8 cellular contexts compared by ENCODE assay signal in the genomic region with DNA sequence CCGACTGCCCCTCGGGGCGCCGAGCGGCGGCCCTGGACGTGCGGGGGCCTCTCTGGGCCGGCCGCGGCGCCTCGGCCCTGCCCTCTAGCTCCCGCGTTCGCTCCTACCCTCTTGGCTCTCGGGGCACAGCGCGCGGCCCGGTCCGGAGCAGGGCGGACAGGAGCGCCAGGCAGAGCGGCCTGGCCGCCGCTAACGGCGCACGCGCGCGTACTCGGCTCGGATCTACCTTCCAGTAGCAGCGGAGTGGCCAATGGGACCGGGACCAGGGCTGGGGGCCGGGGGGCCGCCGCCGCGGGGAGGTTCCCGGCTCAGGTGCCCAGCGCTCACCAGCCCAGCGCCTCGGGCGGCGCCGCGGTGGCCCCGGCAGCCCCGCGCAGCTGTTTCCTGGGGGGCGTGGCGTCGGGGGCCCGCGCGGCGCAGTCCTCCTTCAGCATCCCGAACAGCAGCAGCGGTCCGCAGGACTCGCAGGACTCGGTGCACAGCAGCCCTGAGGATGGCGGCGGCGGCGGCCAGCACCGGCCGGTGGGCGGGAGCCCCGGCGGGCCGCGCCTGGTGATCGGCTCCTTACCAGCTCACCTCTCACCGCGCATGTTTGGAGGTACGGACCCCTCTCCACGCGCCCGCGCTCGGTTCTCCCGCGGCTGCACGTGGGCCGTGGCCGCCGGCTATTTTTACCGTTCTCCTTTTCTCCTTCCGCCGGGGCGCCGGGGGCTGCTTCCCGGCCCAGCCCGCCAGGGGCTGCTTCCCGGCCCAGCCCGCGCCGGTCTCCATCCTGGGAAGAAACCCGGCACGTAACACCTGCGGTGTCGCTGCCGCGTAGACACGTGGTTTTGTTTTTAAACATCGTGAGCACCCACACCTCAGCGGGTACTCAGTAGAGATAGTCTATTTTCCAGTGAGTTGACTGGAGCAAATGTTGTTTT.
A peak's percentile ranks its signal among the peaks of the same experiment; 100 is the strongest.
DNase-seq lines count a peak whose midpoint lies in the region; ATAC-seq and TF ChIP-seq lines count a peak whose summit lies in the region.
"Not testable (repeated sequence)": the region's sequence is repeated elsewhere in the genome, so short reads cannot be mapped to it uniquely, and the experiment has no call there.

No MANE protein-coding gene starts in this region.

- not testable (repeated sequence) for H3K36me3 ChIP-seq in uterus

- H3K27ac Mint-ChIP-seq in T-helper 17 cell = not testable (repeated sequence)

- in situ Hi-C loops in GM13977 (cut with MboI; ENCODE audit: low pct_unique_long_range_greater_than_20kb, low sequenced_read_pairs, unreplicated experiment); astrocyte of the cerebellum (cut with HindIII; ENCODE audit: low sequenced_read_pairs): not testable (repeated sequence)

- TF ChIP-seq CTCF in GM13977 (IDR thresholded peaks at IDR 0.05; ENCODE audit: extremely low read depth, insufficient read depth, missing control alignments); astrocyte of the cerebellum (IDR thresholded peaks at IDR 0.05; ENCODE audit: low read depth, low read length, missing control alignments); uterus (IDR thresholded peaks at IDR 0.05): not testable (repeated sequence)

- H3K9me3 ChIP-seq in T-helper 17 cell (ENCODE audit: control insufficient read depth, low read length, poor library complexity, severe bottlenecking); uterus: not testable (repeated sequence)

- peak overlapping the region; percentile 54 for H3K4me3 ChIP-seq in astrocyte of the cerebellum (ENCODE audit: low read depth, low read length)
- H3K4me3 ChIP-seq in uterus = peak overlapping the region; percentile 49 to 59

- peak overlapping the region; percentile 84 to 91 for H3K27ac ChIP-seq in uterus

- H3K36me3 Mint-ChIP-seq in T-helper 17 cell (ENCODE audit: low read depth) = not testable (repeated sequence)

- peak; percentile 76 for ATAC-seq in HG02852 (IDR thresholded peaks at IDR 0.05; ENCODE audit: unreplicated experiment)
- ATAC-seq in T-helper 17 cell = peak; percentile 75
- peak; percentile 85 for ATAC-seq in left ventricle myocardium superior

- peak in 1 of 2 donors; percentile 28 for TF ChIP-seq POLR2A in uterus (IDR thresholded peaks at IDR 0.05)

- H3K27me3 ChIP-seq in uterus = not testable (repeated sequence)

- intact Hi-C loops in left ventricle myocardium superior (cut with micrococcal nuclease); uterus (cut with DNase I; ENCODE audit: low total_unique reads): not testable (repeated sequence)

- DNase-seq in GM13977 (ENCODE audit: low spot score) = peak; percentile 42
- DNase-seq in NCI-H146 treated with DMSO at 0.1 percent for 48 hours (lab: John Stamatoyannopoulos, UW; ENCODE audit: unreplicated experiment) = peak; percentile 36
- DNase-seq in T-helper 17 cell = peak; percentile 10 to 15 (median 14)
- DNase-seq in astrocyte of the cerebellum (ENCODE audit: low read depth) = peak; percentile 19
- DNase-seq in left ventricle myocardium superior = peak; percentile 86
- peak; percentile 22 for DNase-seq in pons (ENCODE audit: low spot score)
- DNase-seq in uterus = peak; percentile 68 to 70

- peaks cover 20% of the 10 kb centered on the region for H3K27me3 Mint-ChIP-seq in T-helper 17 cell

- peak overlapping the region; percentile 82 for H3K4me3 Mint-ChIP-seq in T-helper 17 cell

- not testable (repeated sequence) for H3K4me1 ChIP-seq in uterus

- H3K4me1 Mint-ChIP-seq in T-helper 17 cell = not testable (repeated sequence)

Comparison
In these comparisons a context has a peak if more than half of its experiments do, and no peak if none do; other contexts are left out.
1. Peak in every context shown above with its lines: DNase-seq, ATAC-seq, H3K4me3 ChIP-seq and H3K27ac ChIP-seq.
2. DNase-seq: peak in every context shown above with its lines; median percentile 86 in left ventricle myocardium superior; 69 in uterus; 42 in GM13977; 36 in NCI-H146 treated with DMSO at 0.1 percent for 48 hours; 22 in pons; 19 in astrocyte of the cerebellum; 14 in T-helper 17 cell.